28 cellular contexts compared by ENCODE assay signal in the genomic region with DNA sequence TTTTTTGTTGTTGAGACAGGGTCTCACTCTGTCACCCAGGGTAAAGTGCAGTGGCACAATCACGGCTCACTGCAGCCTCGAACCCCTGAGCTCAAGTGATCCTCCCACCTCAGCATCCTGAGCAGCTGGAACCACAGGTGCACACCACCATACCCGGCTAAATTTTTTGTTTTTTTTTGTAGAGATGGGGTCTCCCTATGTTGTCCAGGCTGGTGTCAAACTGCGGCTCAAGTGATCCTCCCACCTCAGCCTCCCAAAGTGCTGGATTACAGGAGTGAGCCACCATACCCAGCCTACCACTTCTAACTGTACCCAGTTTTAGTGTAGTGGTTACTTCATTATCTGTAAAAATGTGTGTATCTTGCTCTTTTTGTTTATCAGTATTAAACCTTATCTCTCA. TPM values are rescaled to one million over a fixed set of nuclear protein-coding genes. Genes with fewer than 3 reads are reported as not detected.
DNase-seq lines count a peak whose midpoint lies in the region; ATAC-seq, FAIRE-seq and TF ChIP-seq lines count a peak whose summit lies in the region.
"Had no signal": no experiment of that assay in that cellular context is flagged by ENCODE, and none has a peak within 500 bp of the region (broad histone marks: within the 10 kb centered on the region; RNA-seq: fewer than 3 reads in every experiment).

No MANE protein-coding gene starts in this region.

- H3K9me3 ChIP-seq in K562 (replicated peaks; ENCODE audit: control insufficient read depth, insufficient read depth, low read depth, low read length) = no peaks in the 10 kb centered on the region
- no peaks in the 10 kb centered on the region for H3K9me3 ChIP-seq in keratinocyte (ENCODE audit: control insufficient read depth, low read depth, low read length)
- H3K9me3 ChIP-seq: BLaER1 had no signal

- no peak overlapping the region for H3K27ac ChIP-seq in K562 (ENCODE audit: extremely low read depth, low read depth, low read length)
- peak overlapping the region; percentile 27 for H3K27ac ChIP-seq in keratinocyte (ENCODE audit: control insufficient read depth, insufficient read depth, low read length)
- H3K27ac ChIP-seq: 22Rv1, BLaER1, PC-9, SK-N-MC had no signal

- no peaks in the 10 kb centered on the region; a peak in 1 of 5 replicates for H3K27me3 ChIP-seq in K562 (ENCODE audit: control insufficient read depth in 2 of 2, insufficient read depth in 2 of 2, low read length in 2 of 2)
- H3K27me3 ChIP-seq in keratinocyte (ENCODE audit: control insufficient read depth, extremely low read depth, insufficient read depth, low read length) = no peaks in the 10 kb centered on the region
- H3K27me3 ChIP-seq: BLaER1 had no signal

- FAIRE-seq in K562 (lab: Jason Lieb, UNC) (no peak), keratinocyte (lab: Jason Lieb, UNC) (no peak)
- FAIRE-seq: G401.6, GM18507 had no signal

- H3K4me3 ChIP-seq in K562 (no peak overlapping the region), keratinocyte (ENCODE audit: control insufficient read depth in 2 of 3, extremely low read depth in 1 of 3, insufficient read depth in 2 of 3, low read depth in 1 of 3, low read length in 3 of 3) (no peak overlapping the region)
- H3K4me3 ChIP-seq: BLaER1, PC-9, SK-N-MC had no signal

- no peaks in the 10 kb centered on the region for H3K9me1 ChIP-seq in K562 (ENCODE audit: control insufficient read depth, insufficient read depth, low read length)
- H3K9me1 ChIP-seq in keratinocyte (ENCODE audit: control insufficient read depth, extremely low read depth, insufficient read depth, low read length) = no peaks in the 10 kb centered on the region

- no peak for TF ChIP-seq EP300 in K562 (IDR thresholded peaks at IDR 0.05; ENCODE audit: low read length)

- H3K36me3 Mint-ChIP-seq in activated CD4-positive, alpha-beta T cell treated with anti-CD3 and anti-CD28 coated beads for 36 hours (ENCODE audit: low read depth) = peaks cover 26% of the 10 kb centered on the region
- peaks cover 0 to 16% of the 10 kb centered on the region in 2 donors for H3K36me3 Mint-ChIP-seq in activated naive CD4-positive, alpha-beta T cell treated with anti-CD3 and anti-CD28 coated beads, Interleukin-2, amount 50 U/mL, for 72 hours
- H3K36me3 Mint-ChIP-seq in activated T-helper 2 cell treated with anti-CD3 and anti-CD28 coated beads, Interferon-gamma antibody, Interleukin-2, Interleukin-4, amounts not matched to agents 10 μg/mL and 5 μg/mL and 100 μg/mL, durations not matched to agents 14 hours and 24 hours and 36 hours (ENCODE audit: low read depth) = peaks cover 24% of the 10 kb centered on the region
- no peaks in the 10 kb centered on the region for H3K36me3 Mint-ChIP-seq in natural killer cell

- DNase-seq in activated CD4-positive, alpha-beta T cell treated with anti-CD3 and anti-CD28 coated beads for 36 hours = no peak
- DNase-seq in activated CD4-positive, alpha-beta T cell treated with anti-CD3 and anti-CD28 coated beads, Interleukin-2, amount 50 U/mL, for 1 hour = no peak
- DNase-seq in K562 (ENCODE audit: extremely low read depth in 1 of 4, low spot score in 3 of 4) (no peak), keratinocyte (ENCODE audit: low read depth, low spot score) (no peak), NCI-H226 (no peak), natural killer cell (no peak)
- DNase-seq in activated naive CD4-positive, alpha-beta T cell treated with anti-CD3 and anti-CD28 coated beads, Interleukin-2, amount 50 U/mL, for 72 hours (ENCODE audit: low spot score in 2 of 2) = no peak
- no peak for DNase-seq in activated T-helper 2 cell treated with anti-CD3 and anti-CD28 coated beads, Interferon-gamma antibody, Interleukin-2, Interleukin-4, amounts not matched to agents 10 μg/mL and 5 μg/mL and 100 μg/mL, durations not matched to agents 14 hours and 24 hours and 36 hours (ENCODE audit: low spot score)
- DNase-seq: ACHN; CD8-positive, alpha-beta T cell; DMS153; GOT3; Karpas-422; NCI-H1694 treated with DMSO at 0.1 percent for 48 hours; NCI-H2081 treated with DMSO at 0.1 percent for 48 hours; NCI-H2171 treated with DMSO at 0.1 percent for 48 hours; NCI-H446; NCI-H526; PC-9; RPMI8226; SHP77 had no signal

- no peak for TF ChIP-seq POLR2A in K562 (conservative IDR thresholded peaks at IDR 0.05)

- H3K27me3 Mint-ChIP-seq in activated CD4-positive, alpha-beta T cell treated with anti-CD3 and anti-CD28 coated beads for 36 hours = no peaks in the 10 kb centered on the region
- no peaks in the 10 kb centered on the region for H3K27me3 Mint-ChIP-seq in activated T-helper 2 cell treated with anti-CD3 and anti-CD28 coated beads, Interferon-gamma antibody, Interleukin-2, Interleukin-4, amounts not matched to agents 10 μg/mL and 5 μg/mL and 100 μg/mL, durations not matched to agents 14 hours and 24 hours and 36 hours (ENCODE audit: low read depth)
- H3K27me3 Mint-ChIP-seq in natural killer cell (ENCODE audit: low read depth in 2 of 2) = no peaks in the 10 kb centered on the region
- H3K27me3 Mint-ChIP-seq: IgD-negative memory B cell had no signal

- peak overlapping the region; percentile 38 for H3K27ac Mint-ChIP-seq in activated CD4-positive, alpha-beta T cell treated with anti-CD3 and anti-CD28 coated beads for 36 hours
- H3K27ac Mint-ChIP-seq in activated naive CD4-positive, alpha-beta T cell treated with anti-CD3 and anti-CD28 coated beads, Interleukin-2, amount 50 U/mL, for 72 hours = peak overlapping the region in 1 of 2 donors; percentile 9
- no peak overlapping the region for H3K27ac Mint-ChIP-seq in activated T-helper 2 cell treated with anti-CD3 and anti-CD28 coated beads, Interferon-gamma antibody, Interleukin-2, Interleukin-4, amounts not matched to agents 10 μg/mL and 5 μg/mL and 100 μg/mL, durations not matched to agents 14 hours and 24 hours and 36 hours
- H3K27ac Mint-ChIP-seq in natural killer cell = no peak overlapping the region
- H3K27ac Mint-ChIP-seq: CD8-positive, alpha-beta T cell had no signal

- TF ChIP-seq CTCF in K562 (IDR thresholded peaks at IDR 0.05 in 2 of 3, conservative IDR thresholded peaks at IDR 0.05 in 1 of 3; ENCODE audit: insufficient read depth in 2 of 3, low read depth in 1 of 3, low read length in 3 of 3) (no peak), keratinocyte (optimal IDR thresholded peaks at IDR 0.05 in 1 of 3, IDR thresholded peaks at IDR 0.05 in 1 of 3, conservative IDR thresholded peaks at IDR 0.05 in 1 of 3; ENCODE audit: extremely low read depth in 1 of 3, insufficient read depth in 2 of 3, low read length in 3 of 3) (no peak), natural killer cell (IDR thresholded peaks at IDR 0.05) (no peak)

- intact Hi-C loops in activated CD4-positive, alpha-beta T cell treated with anti-CD3 and anti-CD28 coated beads for 36 hours (cut with DNase I, micrococcal nuclease) = no loop called here
- intact Hi-C loops in K562 (cut with micrococcal nuclease) = no loop called here
- intact Hi-C loops in activated T-helper 2 cell treated with anti-CD3 and anti-CD28 coated beads, Interferon-gamma antibody, Interleukin-2, Interleukin-4, amounts not matched to agents 10 μg/mL and 5 μg/mL and 100 μg/mL, durations not matched to agents 14 hours and 24 hours and 36 hours (cut with micrococcal nuclease) = no loop called here
- intact Hi-C loops in natural killer cell (cut with micrococcal nuclease) = no loop called here

- H3K79me2 ChIP-seq in K562 (ENCODE audit: control insufficient read depth, insufficient read depth, low read length) (no peaks in the 10 kb centered on the region), keratinocyte (ENCODE audit: control insufficient read depth, insufficient read depth, low read length) (peaks cover 46% of the 10 kb centered on the region)

- CTCF ChIA-PET in activated CD4-positive, alpha-beta T cell treated with anti-CD3 and anti-CD28 coated beads for 36 hours (lab: Charles Lee) = interaction anchor here (0.6 to 1.5 kb wide), 4 partner anchors 12 to 102 kb away, joined by 3 to 4 read pairs (median 4); no protein-coding TSS in a partner anchor
- CTCF ChIA-PET in K562 (lab: Yijun Ruan, JAX; ENCODE audit: low intra/inter-chr PET ratio) = no interaction called here

- no peaks in the 10 kb centered on the region; a peak in 1 of 5 replicates for H3K4me1 ChIP-seq in K562 (replicated peaks in 1 of 2; ENCODE audit: control insufficient read depth in 2 of 2, insufficient read depth in 2 of 2, low read length in 2 of 2)
- peaks cover 19% of the 10 kb centered on the region for H3K4me1 ChIP-seq in keratinocyte (ENCODE audit: control insufficient read depth, extremely low read depth, insufficient read depth, low read length)

- in situ Hi-C loops in K562 (cut with MboI) = no loop called here

- no peaks in the 10 kb centered on the region for H3K9me3 Mint-ChIP-seq in activated CD4-positive, alpha-beta T cell treated with anti-CD3 and anti-CD28 coated beads for 36 hours (ENCODE audit: low read depth)
- H3K9me3 Mint-ChIP-seq in activated naive CD4-positive, alpha-beta T cell treated with anti-CD3 and anti-CD28 coated beads, Interleukin-2, amount 50 U/mL, for 72 hours = no peaks in the 10 kb centered on the region
- no peaks in the 10 kb centered on the region for H3K9me3 Mint-ChIP-seq in activated T-helper 2 cell treated with anti-CD3 and anti-CD28 coated beads, Interferon-gamma antibody, Interleukin-2, Interleukin-4, amounts not matched to agents 10 μg/mL and 5 μg/mL and 100 μg/mL, durations not matched to agents 14 hours and 24 hours and 36 hours
- H3K9me3 Mint-ChIP-seq in natural killer cell = no peaks in the 10 kb centered on the region
- H3K9me3 Mint-ChIP-seq: CD8-positive, alpha-beta T cell; IgD-negative memory B cell had no signal

- POLR2A ChIA-PET in activated CD4-positive, alpha-beta T cell treated with anti-CD3 and anti-CD28 coated beads for 36 hours (lab: Charles Lee) = no interaction called here
- POLR2A ChIA-PET in K562 (lab: Yijun Ruan, JAX) = no interaction called here

- H3K9ac ChIP-seq in K562 (ENCODE audit: insufficient read depth in 1 of 2, low read depth in 2 of 2, low read length in 2 of 2) (no peak overlapping the region), keratinocyte (ENCODE audit: control insufficient read depth, extremely low read depth, insufficient read depth, low read length) (no peak overlapping the region)
- H3K9ac ChIP-seq: BLaER1 had no signal

- no peak overlapping the region for H3K4me3 Mint-ChIP-seq in activated CD4-positive, alpha-beta T cell treated with anti-CD3 and anti-CD28 coated beads for 36 hours
- H3K4me3 Mint-ChIP-seq in activated T-helper 2 cell treated with anti-CD3 and anti-CD28 coated beads, Interferon-gamma antibody, Interleukin-2, Interleukin-4, amounts not matched to agents 10 μg/mL and 5 μg/mL and 100 μg/mL, durations not matched to agents 14 hours and 24 hours and 36 hours (ENCODE audit: low read depth) = no peak overlapping the region
- H3K4me3 Mint-ChIP-seq in natural killer cell = no peak overlapping the region
- H3K4me3 Mint-ChIP-seq: CD8-positive, alpha-beta T cell; IgD-negative memory B cell had no signal

- ATAC-seq in activated CD4-positive, alpha-beta T cell treated with anti-CD3 and anti-CD28 coated beads for 36 hours = no peak
- ATAC-seq in K562 (no peak), natural killer cell (no peak)
- no peak for ATAC-seq in activated naive CD4-positive, alpha-beta T cell treated with anti-CD3 and anti-CD28 coated beads, Interleukin-2, amount 50 U/mL, for 72 hours
- ATAC-seq: CD8-positive, alpha-beta T cell; HCT116 had no signal

- dilution Hi-C loops in keratinocyte (cut with MboI; ENCODE audit: extremely low pct_ligation_motif_present, low sequenced_read_pairs) = no loop called here

- no peak for TF ChIP-seq RAD21 in K562 (CRISPR knock-in tag; conservative IDR thresholded peaks at IDR 0.05 in 1 of 2, IDR thresholded peaks at IDR 0.05 in 1 of 2)

- H3K4me2 ChIP-seq in K562 (ENCODE audit: insufficient read depth, low read length) (no peak overlapping the region), keratinocyte (ENCODE audit: control insufficient read depth, extremely low read depth, insufficient read depth, low read depth, low read length) (no peak overlapping the region)
- H3K4me2 ChIP-seq: BLaER1, PC-9 had no signal

- no peaks in the 10 kb centered on the region for H4K20me1 ChIP-seq in K562 (replicated peaks; ENCODE audit: control insufficient read depth, insufficient read depth, low read length)
- no peaks in the 10 kb centered on the region for H4K20me1 ChIP-seq in keratinocyte (ENCODE audit: control insufficient read depth, extremely low read depth, insufficient read depth, low read length)
- H4K20me1 ChIP-seq: BLaER1 had no signal

- BruUV-seq in K562 (replicated peaks; lab: Mats Ljungman, UMichigan) = no TSS peak

- H3K36me3 ChIP-seq in K562 (ENCODE audit: control insufficient read depth, insufficient read depth, low read length) = no peaks in the 10 kb centered on the region
- peaks cover 5 to 9% of the 10 kb centered on the region in 2 experiments for H3K36me3 ChIP-seq in keratinocyte (ENCODE audit: control insufficient read depth in 2 of 2, extremely low read depth in 1 of 2, insufficient read depth in 2 of 2, low read length in 2 of 2)
- H3K36me3 ChIP-seq: BLaER1 had no signal

- 9% methylated on average over 4 of the region's 4 CpGs for WGBS in K562 (ENCODE audit: insufficient coverage, low coverage, missing lambda C conversion rate)

- no peak overlapping the region for H2AFZ ChIP-seq in K562 (ENCODE audit: low read depth, low read length)
- H2AFZ ChIP-seq in keratinocyte (ENCODE audit: control insufficient read depth, low read length) = no peak overlapping the region
- H2AFZ ChIP-seq: PC-9 had no signal

- peaks cover 34% of the 10 kb centered on the region for H3K4me1 Mint-ChIP-seq in activated CD4-positive, alpha-beta T cell treated with anti-CD3 and anti-CD28 coated beads for 36 hours
- peaks cover 25% of the 10 kb centered on the region for H3K4me1 Mint-ChIP-seq in activated T-helper 2 cell treated with anti-CD3 and anti-CD28 coated beads, Interferon-gamma antibody, Interleukin-2, Interleukin-4, amounts not matched to agents 10 μg/mL and 5 μg/mL and 100 μg/mL, durations not matched to agents 14 hours and 24 hours and 36 hours (ENCODE audit: low read depth)
- peaks cover 16 to 28% of the 10 kb centered on the region in 2 donors for H3K4me1 Mint-ChIP-seq in natural killer cell

RNA-seq across cellular contexts. Expression of a gene that starts 33.0 kb away (rescaled TPM):
- total RNA-seq in activated CD4-positive, alpha-beta T cell treated with anti-CD3 and anti-CD28 coated beads for 36 hours = 10 to 100 TPM in 1 of 2 experiments, 1 to 10 TPM in 1; 9.7 to 13.9 TPM
- 2.3 and 4.7 TPM in 2 replicates for total RNA-seq in K562 (2011; cell fraction: chromatin; rRNA removed; ENCODE audit: low replicate concordance)
- total RNA-seq in K562 (2011; cell fraction: nucleolus; rRNA removed) = 1.6 and 2.2 TPM in 2 replicates
- total RNA-seq in K562 (2011; cell fraction: nucleoplasm; rRNA removed) = 1.8 and 4.0 TPM in 2 replicates
- total RNA-seq in K562 (2014; rRNA removed) (1.8 and 2.6 TPM in 2 replicates), K562 (2014; rRNA removed; fragmentation: Illumina TruSeq; extraction: Trizol) (1.2 and 1.7 TPM in 2 replicates), K562 (2015; rRNA removed; fragmentation: Illumina TruSeq; extraction: Trizol) (0.87 and 1.5 TPM in 2 replicates), K562 (2021) (1.3 and 1.7 TPM in 2 replicates), natural killer cell (10 to 100 TPM in 1 of 3 donors, 1 to 10 TPM in 2; 9.2 to 15.4 (median 10.0) TPM)
- polyA plus RNA-seq in K562 (2011; rRNA removed) (0.97 and 4.2 TPM in 2 replicates), K562 (2014; fragmentation: Illumina TruSeq; extraction: Trizol) (1.4 and 1.8 TPM in 2 replicates), K562 (2014; fragmentation: Nextera tagmentation; extraction: Ambion mirVana) (under 1 TPM; 0.32 to 0.90 TPM), K562 (2014; rRNA removed) (1.7 and 2.3 TPM in 2 replicates), keratinocyte (37.6 to 45.9 TPM (median 42.9 TPM) in 3 replicates)
- 0.71 and 0.97 TPM in 2 replicates for polyA plus RNA-seq in K562 (2011; cell fraction: cytosol; rRNA removed)
- polyA plus RNA-seq in K562 (2011; cell fraction: nucleus; rRNA removed) = 1.4 and 3.7 TPM in 2 replicates
- polyA plus RNA-seq in K562 (2012) = 0.61 and 0.85 TPM in 2 replicates
- 1.0 and 2.9 TPM in 2 replicates for polyA minus RNA-seq in K562 (2011; rRNA and poly(A)+ RNA removed)
- 0.86 TPM in 1 of 2 replicates, not detected in the other for polyA minus RNA-seq in K562 (2011; cell fraction: cytosol; rRNA and poly(A)+ RNA removed)
- polyA minus RNA-seq in K562 (2011; cell fraction: nucleus; rRNA and poly(A)+ RNA removed) = 1.3 and 3.2 TPM in 2 replicates
- polyA plus RNA-seq in keratinocyte (2011; ENCODE audit: low read depth) = 62.9 TPM
- 32.0 and 46.3 TPM in 2 replicates for polyA plus RNA-seq in keratinocyte (2011; cell fraction: cytosol; rRNA removed)
- polyA plus RNA-seq in keratinocyte (2011; cell fraction: nucleus; rRNA removed) = 38.5 and 43.3 TPM in 2 replicates
- polyA plus RNA-seq in keratinocyte (2012; ENCODE audit: low replicate concordance) = 25.5 and 51.0 TPM in 2 replicates
- polyA minus RNA-seq in keratinocyte = 6.6 to 20.9 TPM (median 16.2 TPM) in 3 replicates
- polyA minus RNA-seq in keratinocyte (2011; cell fraction: cytosol; rRNA and poly(A)+ RNA removed) = 22.4 TPM
- 14.1 and 36.8 TPM in 2 replicates for polyA minus RNA-seq in keratinocyte (2011; cell fraction: nucleus; rRNA and poly(A)+ RNA removed)
- total RNA-seq in activated naive CD4-positive, alpha-beta T cell treated with anti-CD3 and anti-CD28 coated beads, Interleukin-2, amount 50 U/mL, for 72 hours = 1 to 10 TPM; 9.5 to 9.6 TPM
- total RNA-seq in activated T-helper 2 cell treated with anti-CD3 and anti-CD28 coated beads, Interferon-gamma antibody, Interleukin-2, Interleukin-4, amounts not matched to agents 10 μg/mL and 5 μg/mL and 100 μg/mL, durations not matched to agents 14 hours and 24 hours and 36 hours = 8.4 and 8.8 TPM in 2 replicates
